ENCODE assay signal across 1 cellular context in genomic region chr2:218710687-218711549, GRCh38.
A peak's percentile ranks its signal among the peaks of the same experiment; 100 is the strongest.
TF ChIP-seq lines count a peak whose summit lies in the region.

TSS of gene TTLL4 (plus strand) at chr2:218710835. CDS start at chr2:218737677, 26,842 bp downstream.

TF ChIP-seq in GM23338, 12 proteins besides CTCF, POLR2A, EP300 and RAD21 (continued from another document):
- TF ChIP-seq ETS1 (IDR thresholded peaks at IDR 0.05) (peak; percentile 87), EZH2 (IDR thresholded peaks at IDR 0.05; ENCODE audit: low read depth, unreplicated experiment) (no peak), ZNF331 (CRISPR knock-in tag; IDR thresholded peaks at IDR 0.05; ENCODE audit: low read depth) (no peak), EZH2phosphoT487 (IDR thresholded peaks at IDR 0.05; ENCODE audit: unreplicated experiment) (no peak), REST (IDR thresholded peaks at IDR 0.05; ENCODE audit: unreplicated experiment) (no peak), ZNF462 (CRISPR knock-in tag; IDR thresholded peaks at IDR 0.05) (no peak), NANOG (IDR thresholded peaks at IDR 0.05; ENCODE audit: borderline replicate concordance) (no peak), JUNB (IDR thresholded peaks at IDR 0.05; ENCODE audit: unreplicated experiment) (no peak), POLR2AphosphoS5 (IDR thresholded peaks at IDR 0.05; ENCODE audit: low read depth) (peak; percentile 98), CREB1 (CRISPR knock-in tag; IDR thresholded peaks at IDR 0.05; ENCODE audit: low read depth) (0 out of 2 replicates have a peak, but pooled peaks have one; percentile 38), STAT1 (IDR thresholded peaks at IDR 0.05; ENCODE audit: unreplicated experiment) (no peak)
